ENCODE assay signal across 17 cellular contexts in the genomic region with DNA sequence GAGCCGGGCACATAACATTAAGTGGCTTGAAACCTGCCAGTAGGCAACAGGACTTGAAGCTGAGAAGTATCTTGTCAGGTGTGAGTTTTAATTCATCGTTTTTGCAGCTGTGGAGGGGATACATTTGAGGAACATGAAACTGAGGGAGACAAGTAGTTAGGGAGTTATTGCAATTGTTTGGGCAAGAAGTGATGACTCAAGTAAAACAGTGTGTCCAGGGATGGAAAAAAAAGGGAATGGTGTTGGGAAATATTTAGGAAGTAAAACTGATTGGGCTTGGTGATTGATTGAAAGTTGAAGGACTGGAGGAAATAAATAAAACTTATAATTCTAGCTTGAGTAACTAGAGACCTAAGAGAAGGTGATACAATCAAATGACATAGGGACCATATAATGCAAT.
DNase-seq lines count a peak whose midpoint lies in the region; ATAC-seq and TF ChIP-seq lines count a peak whose summit lies in the region.
"Had no signal": no experiment of that assay in that cellular context is flagged by ENCODE, and none has a peak within 500 bp of the region (broad histone marks: within the 10 kb centered on the region; RNA-seq: fewer than 3 reads in every experiment).

No MANE protein-coding gene starts in this region.

- no peak for ATAC-seq in HG03354 (IDR thresholded peaks at IDR 0.05; ENCODE audit: poor library complexity, severe bottlenecking, unreplicated experiment)
- ATAC-seq: gastroesophageal sphincter had no signal

- no peaks in the 10 kb centered on the region for H3K36me3 ChIP-seq in liver (ENCODE audit: control insufficient read depth in 4 of 4, insufficient read depth in 3 of 4, low read depth in 1 of 4, low read length in 3 of 4)
- H3K36me3 ChIP-seq in SK-N-SH (replicated peaks in 1 of 2; ENCODE audit: control insufficient read depth in 1 of 2, insufficient read depth in 2 of 2, low read length in 1 of 2), result no peaks in the 10 kb centered on the region
- H3K36me3 ChIP-seq: gastroesophageal sphincter, sigmoid colon, uterus had no signal

- H3K27me3 ChIP-seq in liver (ENCODE audit: control insufficient read depth in 4 of 4, insufficient read depth in 4 of 4, low read length in 3 of 4) (no peaks in the 10 kb centered on the region), SK-N-SH (ENCODE audit: insufficient read depth) (no peaks in the 10 kb centered on the region)
- H3K27me3 ChIP-seq: gastroesophageal sphincter, sigmoid colon, uterus had no signal

- CTCF ChIA-PET in SK-N-SH (lab: Yijun Ruan, JAX), result no interaction called here

- TF ChIP-seq RAD21 in liver (IDR thresholded peaks at IDR 0.05) (peak in 1 of 2 donors; percentile 8), SK-N-SH (IDR thresholded peaks at IDR 0.05; ENCODE audit: low read length) (no peak)

- H3K9me3 ChIP-seq in liver (ENCODE audit: control insufficient read depth in 4 of 4, low read length in 3 of 4), result no peaks in the 10 kb centered on the region
- no peaks in the 10 kb centered on the region for H3K9me3 ChIP-seq in SK-N-SH
- H3K9me3 ChIP-seq: gastroesophageal sphincter, sigmoid colon, uterus had no signal

- H3K4me3 ChIP-seq in cardiac fibroblast (replicated peaks in 1 of 2; ENCODE audit: low read depth in 2 of 2, low read length in 2 of 2) (no peak overlapping the region), liver (ENCODE audit: low read depth in 1 of 3, low read length in 3 of 3) (no peak overlapping the region), SK-N-SH (ENCODE audit: low read depth in 2 of 2, low read length in 1 of 2) (no peak overlapping the region)
- H3K4me3 ChIP-seq: gastroesophageal sphincter, sigmoid colon, uterus had no signal

- H3K4me1 ChIP-seq in liver (ENCODE audit: control insufficient read depth in 4 of 4, insufficient read depth in 4 of 4, low read length in 3 of 4) (peaks cover 5 to 11% (median 8%) of the 10 kb centered on the region in 4 donors), SK-N-SH (ENCODE audit: control insufficient read depth in 1 of 2, insufficient read depth in 2 of 2, low read depth in 1 of 2, low read length in 1 of 2) (peaks cover 0 to 11% of the 10 kb centered on the region in 2 experiments; a peak in 1 of 4 replicates)
- H3K4me1 ChIP-seq: uterus had no signal

- peak; percentile 39 for DNase-seq in EH (ENCODE audit: low read depth)
- DNase-seq in NOMO-1 (lab: John Stamatoyannopoulos, UW; ENCODE audit: unreplicated experiment in 2 of 2), result peak; percentile 58 to 71
- DNase-seq in cardiac fibroblast (ENCODE audit: low read depth in 2 of 2), result peak; percentile 43 to 52
- no peak for DNase-seq in SK-N-SH
- no peak for DNase-seq in NK-92 treated with Interleukin-12 subunit alpha and Interleukin-12 subunit beta, amount 100 ng/mL, for 24 hours (lab: John Stamatoyannopoulos, UW)
- no peak for DNase-seq in AG08396 (ENCODE audit: low spot score)
- DNase-seq: central memory CD4-positive, alpha-beta T cell; effector CD4-positive, alpha-beta T cell; GDM1; KBM-7; NCI-H2171 treated with DMSO at 0.1 percent for 48 hours; sigmoid colon; stimulated activated CD4-positive, alpha-beta T cell treated with anti-CD3 and anti-CD28 coated beads, Interleukin-2, amount 100 ng/mL, for 24 hours; uterus had no signal

- no peaks in the 10 kb centered on the region for H3K9me2 ChIP-seq in SK-N-SH

- H3K9ac ChIP-seq in liver (ENCODE audit: low read depth in 1 of 2, low read length in 2 of 2) (no peak overlapping the region), SK-N-SH (no peak overlapping the region)

- TF ChIP-seq CTCF in cardiac fibroblast (IDR thresholded peaks at IDR 0.05; ENCODE audit: low read depth, low read length) (no peak), liver (IDR thresholded peaks at IDR 0.05; ENCODE audit: low read depth, low read length, missing input control) (no peak), SK-N-SH (IDR thresholded peaks at IDR 0.05) (no peak)

- POLR2A ChIA-PET in SK-N-SH (lab: Yijun Ruan, JAX), result no interaction called here

- TF ChIP-seq EP300 in SK-N-SH (IDR thresholded peaks at IDR 0.05; ENCODE audit: borderline replicate concordance in 1 of 2, low read depth in 1 of 2, low read length in 1 of 2), result no peak

- H4K20me1 ChIP-seq in SK-N-SH (ENCODE audit: insufficient read depth), result no peaks in the 10 kb centered on the region

- H2AFZ ChIP-seq in SK-N-SH (ENCODE audit: low read depth), result no peak overlapping the region

- no peak overlapping the region for H3K4me2 ChIP-seq in SK-N-SH

- peaks cover 13% of the 10 kb centered on the region for H3F3A ChIP-seq in SK-N-SH (replicated peaks; ENCODE audit: insufficient read depth)

- 76% methylated on average over 2 of the region's 2 CpGs for WGBS in liver
- 96% methylated on average over 2 of the region's 2 CpGs for WGBS in SK-N-SH (ENCODE audit: low lambda C conversion rate)

- no peaks in the 10 kb centered on the region for H3K79me2 ChIP-seq in SK-N-SH (ENCODE audit: insufficient read depth)

- H3K27ac ChIP-seq in liver (ENCODE audit: low read depth in 1 of 2, low read length in 2 of 2) (no peak overlapping the region), SK-N-SH (ENCODE audit: low read depth in 2 of 2, low read length in 1 of 2) (peak overlapping the region in 1 of 2 experiments; percentile 34; a peak in 1 of 4 replicates)
- H3K27ac ChIP-seq: gastroesophageal sphincter, sigmoid colon, uterus had no signal

TF ChIP-seq in liver, 16 proteins besides CTCF, POLR2A, EP300 and RAD21:
- TF ChIP-seq, protein P1, sequence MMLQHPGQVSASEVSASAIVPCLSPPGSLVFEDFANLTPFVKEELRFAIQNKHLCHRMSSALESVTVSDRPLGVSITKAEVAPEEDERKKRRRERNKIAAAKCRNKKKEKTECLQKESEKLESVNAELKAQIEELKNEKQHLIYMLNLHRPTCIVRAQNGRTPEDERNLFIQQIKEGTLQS (IDR thresholded peaks at IDR 0.05), result peak; percentile 50
- TF ChIP-seq HNF4A (conservative IDR thresholded peaks at IDR 0.05), result peak in 1 of 2 donors; percentile 14
- TF ChIP-seq EGR1 (IDR thresholded peaks at IDR 0.05; ENCODE audit: low read depth in 2 of 2), result peak in 1 of 2 donors; percentile 50
- TF ChIP-seq TAF1 (conservative IDR thresholded peaks at IDR 0.05), result no peak
- peak; percentile 6 for TF ChIP-seq FOXA1 (IDR thresholded peaks at IDR 0.05)
- peak in 1 of 2 donors; percentile 38 for TF ChIP-seq JUND (IDR thresholded peaks at IDR 0.05)

TF ChIP-seq in SK-N-SH, 30 proteins besides CTCF, POLR2A, EP300 and RAD21:
- TF ChIP-seq RCOR1 (IDR thresholded peaks at IDR 0.05; ENCODE audit: low read length) (no peak), SMC3 (IDR thresholded peaks at IDR 0.05; ENCODE audit: low read depth, low read length) (no peak), MEF2A (IDR thresholded peaks at IDR 0.05; ENCODE audit: borderline replicate concordance, low read depth) (no peak), TEAD4 (IDR thresholded peaks at IDR 0.05; ENCODE audit: borderline replicate concordance, insufficient read depth) (no peak), FOXM1 (IDR thresholded peaks at IDR 0.05; ENCODE audit: low read depth) (no peak), JUND (IDR thresholded peaks at IDR 0.05) (no peak), POLR2AphosphoS5 (IDR thresholded peaks at IDR 0.05; ENCODE audit: low read depth, low read length) (no peak), EZH2phosphoT487 (IDR thresholded peaks at IDR 0.05; ENCODE audit: borderline replicate concordance, low read depth) (no peak), YY1 (IDR thresholded peaks at IDR 0.05; ENCODE audit: low read depth) (no peak), NFIC (IDR thresholded peaks at IDR 0.05; ENCODE audit: borderline replicate concordance) (no peak), FOXJ3 (CRISPR knock-in tag; IDR thresholded peaks at IDR 0.05) (no peak)
- TF ChIP-seq, protein P2, sequence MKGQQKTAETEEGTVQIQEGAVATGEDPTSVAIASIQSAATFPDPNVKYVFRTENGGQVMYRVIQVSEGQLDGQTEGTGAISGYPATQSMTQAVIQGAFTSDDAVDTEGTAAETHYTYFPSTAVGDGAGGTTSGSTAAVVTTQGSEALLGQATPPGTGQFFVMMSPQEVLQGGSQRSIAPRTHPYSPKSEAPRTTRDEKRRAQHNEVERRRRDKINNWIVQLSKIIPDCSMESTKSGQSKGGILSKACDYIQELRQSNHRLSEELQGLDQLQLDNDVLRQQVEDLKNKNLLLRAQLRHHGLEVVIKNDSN (IDR thresholded peaks at IDR 0.05; ENCODE audit: borderline replicate concordance, low read depth), result no peak
- TF ChIP-seq, protein P3, sequence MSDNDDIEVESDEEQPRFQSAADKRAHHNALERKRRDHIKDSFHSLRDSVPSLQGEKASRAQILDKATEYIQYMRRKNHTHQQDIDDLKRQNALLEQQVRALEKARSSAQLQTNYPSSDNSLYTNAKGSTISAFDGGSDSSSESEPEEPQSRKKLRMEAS (IDR thresholded peaks at IDR 0.05; ENCODE audit: low read depth), result no peak

Comparison
In these comparisons a context has a peak if more than half of its experiments do, and no peak if none do; other contexts are left out.
1. DNase-seq: peak in EH (single experiment), NOMO-1 (2 of 2) and cardiac fibroblast (2 of 2); none in SK-N-SH (single experiment), NK-92 treated with Interleukin-12 subunit alpha and Interleukin-12 subunit beta, amount 100 ng/mL, for 24 hours (single experiment) and AG08396 (single experiment).